In the genomic region with DNA sequence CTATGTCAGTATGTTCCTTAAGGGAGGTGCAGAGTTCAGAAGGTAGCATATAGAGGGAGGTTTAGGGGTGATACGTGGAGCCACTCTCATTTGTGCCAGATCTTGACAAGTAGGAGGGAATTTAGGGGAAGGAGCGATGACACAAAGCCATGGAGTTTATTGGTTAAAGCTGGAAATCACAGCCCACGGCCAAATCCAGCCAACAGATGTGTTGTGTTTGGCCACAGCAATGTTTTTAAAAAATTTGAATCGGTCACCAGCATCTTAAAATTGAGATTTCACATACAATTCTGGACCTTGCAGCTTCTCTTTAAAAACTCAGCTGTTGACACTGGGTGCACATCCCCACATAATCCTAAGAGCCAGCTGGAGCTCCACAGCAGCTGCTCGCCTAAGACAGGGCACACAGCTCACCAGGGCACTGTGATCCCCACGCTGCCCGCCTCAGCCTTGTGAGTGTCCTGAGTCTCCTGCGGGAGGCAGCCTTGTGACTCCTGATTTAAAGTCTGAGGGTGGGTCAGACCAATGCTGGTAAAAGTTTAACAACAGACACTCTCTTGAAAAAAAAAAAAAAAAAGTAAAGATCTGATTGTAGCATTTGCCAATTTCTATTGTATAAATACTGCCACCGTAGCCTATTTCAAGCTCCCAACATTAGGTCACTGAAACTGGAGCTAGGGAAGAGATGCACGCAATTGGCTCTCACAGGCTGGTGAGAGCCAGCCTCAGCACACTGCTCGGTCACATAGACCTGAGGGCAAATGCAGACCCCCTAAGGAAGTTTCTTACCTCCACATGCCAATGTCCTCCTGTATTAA, we compare ENCODE assay signal across 13 cellular contexts.
DNase-seq lines count a peak whose midpoint lies in the region; ATAC-seq and TF ChIP-seq lines count a peak whose summit lies in the region.
"Had no signal": no experiment of that assay in that cellular context is flagged by ENCODE, and none has a peak within 500 bp of the region (broad histone marks: within the 10 kb centered on the region; RNA-seq: fewer than 3 reads in every experiment).

No MANE protein-coding gene starts in this region.

- H3K27me3 ChIP-seq in A673 (replicated peaks; ENCODE audit: insufficient read depth, low read depth, low read length, poor library complexity) = peaks cover 31% of the 10 kb centered on the region
- H3K27me3 ChIP-seq: Peyer's patch, spleen had no signal

- peak; percentile 6 for DNase-seq in A673 (ENCODE audit: low spot score)
- DNase-seq in NCI-H82 treated with DMSO at 0.1 percent for 48 hours (lab: John Stamatoyannopoulos, UW; ENCODE audit: unreplicated experiment) = peak; percentile 1
- DNase-seq in globus pallidus (ENCODE audit: low spot score) = peak; percentile 69
- DNase-seq in nucleus accumbens (lab: John Stamatoyannopoulos, UW) = peak in 39 of 56 donors; percentile 4 to 72 (median 36)
- DNase-seq in immature natural killer cell = no peak
- DNase-seq in DMS114 treated with DMSO at 0.1 percent for 48 hours (lab: John Stamatoyannopoulos, UW; ENCODE audit: unreplicated experiment) = no peak
- DNase-seq: GF-D8, NCI-H2171 treated with DMSO at 0.1 percent for 48 hours, spleen had no signal

- H3K9me3 ChIP-seq in A673 (ENCODE audit: low read depth, low read length, poor library complexity, severe bottlenecking) = no peaks in the 10 kb centered on the region
- H3K9me3 ChIP-seq: Peyer's patch, spleen had no signal

- peak; percentile 23; the same call in 1 of the 2 replicates for TF ChIP-seq CTCF in A673 (conservative IDR thresholded peaks at IDR 0.05; ENCODE audit: low read depth, low read length)

- H3K4me1 Mint-ChIP-seq in immature natural killer cell = no peaks in the 10 kb centered on the region

- no peak overlapping the region for H3K27ac ChIP-seq in A673 (ENCODE audit: low read depth, low read length, poor library complexity, severe bottlenecking)
- H3K27ac ChIP-seq: spleen had no signal

- no peak overlapping the region for H3K4me3 ChIP-seq in A673 (ENCODE audit: low read depth, low read length, poor library complexity, severe bottlenecking)
- H3K4me3 ChIP-seq: Peyer's patch, spleen had no signal

- H3K4me1 ChIP-seq in A673 (ENCODE audit: insufficient read depth, low read length, poor library complexity, severe bottlenecking) = no peaks in the 10 kb centered on the region
- H3K4me1 ChIP-seq: Peyer's patch, spleen had no signal

- H3K36me3 ChIP-seq in A673 (ENCODE audit: insufficient read depth, low read length, poor library complexity, severe bottlenecking) = no peaks in the 10 kb centered on the region
- H3K36me3 ChIP-seq: Peyer's patch, spleen had no signal

- H3K27me3 Mint-ChIP-seq in immature natural killer cell (ENCODE audit: low read depth in 3 of 3) = peaks cover 6 to 20% (median 14%) of the 10 kb centered on the region in 3 donors

- CTCF ChIA-PET in A673 (lab: Charles Lee) = no interaction called here

- H3K4me3 Mint-ChIP-seq in immature natural killer cell = no peak overlapping the region
- H3K4me3 Mint-ChIP-seq: activated naive CD8-positive, alpha-beta T cell had no signal

- no TSS peak for BruUV-seq in A673 (replicated peaks; lab: Mats Ljungman, UMichigan)

- peaks cover 0 to 6% (median 0%) of the 10 kb centered on the region in 3 donors for H3K36me3 Mint-ChIP-seq in immature natural killer cell
- H3K36me3 Mint-ChIP-seq: activated naive CD8-positive, alpha-beta T cell had no signal

- intact Hi-C loops in A673 (cut with micrococcal nuclease; ENCODE audit: unreplicated experiment) = no loop called here

- no peak overlapping the region for H3K27ac Mint-ChIP-seq in immature natural killer cell
- H3K27ac Mint-ChIP-seq: activated naive CD8-positive, alpha-beta T cell had no signal

- H3K9me3 Mint-ChIP-seq in immature natural killer cell = no peaks in the 10 kb centered on the region

- ATAC-seq in GM18511 (IDR thresholded peaks at IDR 0.05; ENCODE audit: unreplicated experiment) (no peak), GM18498 (IDR thresholded peaks at IDR 0.05; ENCODE audit: unreplicated experiment) (no peak)

- POLR2A ChIA-PET in A673 (lab: Charles Lee; ENCODE audit: low non-redundant PET) = no interaction called here

Comparison
In these comparisons a context has a peak if more than half of its experiments do, and no peak if none do; other contexts are left out.
1. DNase-seq: peak in A673 (single experiment), NCI-H82 treated with DMSO at 0.1 percent for 48 hours (single experiment), globus pallidus (single experiment) and nucleus accumbens (39 of 56); none in immature natural killer cell (0 of 3) and DMS114 treated with DMSO at 0.1 percent for 48 hours (single experiment).